In the genomic region with DNA sequence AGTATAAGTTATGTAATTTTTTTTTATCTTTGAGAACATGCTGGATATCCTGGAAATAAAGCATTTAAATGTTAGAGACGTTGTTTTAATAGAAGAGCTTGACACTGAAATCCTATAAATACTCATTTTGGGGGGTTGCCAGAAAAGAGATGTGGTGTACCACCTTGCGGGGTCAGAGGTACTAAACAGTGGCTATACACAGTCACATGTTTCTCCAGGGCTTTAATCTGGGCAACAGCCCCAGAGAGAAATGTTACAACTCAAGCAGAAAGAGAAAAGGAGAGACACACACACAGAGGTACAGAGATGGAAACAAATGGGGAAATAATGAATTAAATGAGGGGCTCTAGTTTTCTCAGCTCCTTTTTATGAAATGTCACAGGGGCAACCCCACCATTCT, we compare ENCODE assay signal across 19 cellular contexts.
A peak's percentile ranks its signal among the peaks of the same experiment; 100 is the strongest.
DNase-seq lines count a peak whose midpoint lies in the region; ATAC-seq and TF ChIP-seq lines count a peak whose summit lies in the region.
"Had no signal": no experiment of that assay in that cellular context is flagged by ENCODE, and none has a peak within 500 bp of the region (broad histone marks: within the 10 kb centered on the region; RNA-seq: fewer than 3 reads in every experiment).

No MANE protein-coding gene starts in this region.

- 96% methylated on average over 2 of the region's 2 CpGs for WGBS in mammary epithelial cell (ENCODE audit: low coverage, missing lambda C conversion rate)

- H3K4me2 ChIP-seq in mammary epithelial cell (ENCODE audit: insufficient read depth, low read depth, low read length), result no peak overlapping the region
- H3K4me2 ChIP-seq: A549 had no signal

- no peaks in the 10 kb centered on the region for H4K20me1 ChIP-seq in mammary epithelial cell (ENCODE audit: insufficient read depth, low read length)

- TF ChIP-seq CTCF in MCF 10A (IDR thresholded peaks at IDR 0.05; ENCODE audit: unreplicated experiment) (no peak), mammary epithelial cell (conservative IDR thresholded peaks at IDR 0.05 in 1 of 2, IDR thresholded peaks at IDR 0.05 in 1 of 2; ENCODE audit: extremely low read depth in 1 of 2, insufficient read depth in 1 of 2, low read depth in 1 of 2, low read length in 2 of 2) (no peak), Calu3 (IDR thresholded peaks at IDR 0.05; ENCODE audit: unreplicated experiment) (no peak), mesothelial cell of epicardium (IDR thresholded peaks at IDR 0.05; ENCODE audit: unreplicated experiment) (no peak), GM10266 (IDR thresholded peaks at IDR 0.05; ENCODE audit: control insufficient read depth, insufficient read depth, low read depth, missing control alignments) (no peak)

- H3K36me3 Mint-ChIP-seq in MCF 10A (ENCODE audit: insufficient read depth, unreplicated experiment), result peaks cover 43% of the 10 kb centered on the region
- H3K36me3 Mint-ChIP-seq in Calu3 (ENCODE audit: insufficient read depth, unreplicated experiment), result peaks cover 33% of the 10 kb centered on the region
- no peaks in the 10 kb centered on the region for H3K36me3 Mint-ChIP-seq in mesothelial cell of epicardium
- H3K36me3 Mint-ChIP-seq: CD8-positive, alpha-beta T cell; IgD-negative memory B cell had no signal

- in situ Hi-C loops in mammary epithelial cell (cut with MboI; ENCODE audit: low sequenced_read_pairs in 2 of 2), result no loop called here

- intact Hi-C loops in MCF 10A (cut with micrococcal nuclease) (no loop called here), mammary epithelial cell (cut with micrococcal nuclease) (no loop called here), Calu3 (cut with micrococcal nuclease; ENCODE audit: unreplicated experiment) (no loop called here)

- H3K4me3 Mint-ChIP-seq in MCF 10A (ENCODE audit: unreplicated experiment), result no peak overlapping the region
- no peak overlapping the region for H3K4me3 Mint-ChIP-seq in Calu3 (ENCODE audit: low read depth, unreplicated experiment)
- no peak overlapping the region for H3K4me3 Mint-ChIP-seq in mesothelial cell of epicardium
- H3K4me3 Mint-ChIP-seq: CD8-positive, alpha-beta T cell; H9; IgD-negative memory B cell had no signal

- DNase-seq in MCF 10A (ENCODE audit: unreplicated experiment) (no peak), mammary epithelial cell (no peak), Calu3 (no peak), cerebellar cortex (ENCODE audit: low spot score) (peak; percentile 64), mesothelial cell of epicardium (ENCODE audit: low spot score in 2 of 2, unreplicated experiment in 2 of 2) (no peak), GM10266 (ENCODE audit: extremely low spot score) (no peak), glomerular visceral epithelial cell (ENCODE audit: extremely low spot score) (no peak)
- DNase-seq: AML-193; CD8-positive, alpha-beta T cell; DMS 273 treated with DMSO at 0.1 percent for 48 hours; DMS53; DND-41; EL; H9 had no signal

- BruUV-seq in MCF 10A (replicated peaks; lab: Mats Ljungman, UMichigan) (no TSS peak), mammary epithelial cell (replicated peaks; lab: Mats Ljungman, UMichigan) (no TSS peak), Calu3 (replicated peaks; lab: Mats Ljungman, UMichigan) (no TSS peak)

- peaks cover 5% of the 10 kb centered on the region for H3K4me1 ChIP-seq in mammary epithelial cell (ENCODE audit: insufficient read depth, low read length)

- no peaks in the 10 kb centered on the region for H3K27me3 ChIP-seq in mammary epithelial cell (ENCODE audit: insufficient read depth, low read length)

- H3K27me3 Mint-ChIP-seq in MCF 10A (ENCODE audit: insufficient read depth, unreplicated experiment), result no peaks in the 10 kb centered on the region
- H3K27me3 Mint-ChIP-seq in Calu3 (ENCODE audit: unreplicated experiment), result no peaks in the 10 kb centered on the region
- no peaks in the 10 kb centered on the region for H3K27me3 Mint-ChIP-seq in mesothelial cell of epicardium (ENCODE audit: low read depth)

- H3K27ac ChIP-seq in mammary epithelial cell (ENCODE audit: insufficient read depth, low read depth, low read length), result no peak overlapping the region
- H3K27ac ChIP-seq: 22Rv1, A549 had no signal

- H3K9me3 Mint-ChIP-seq in MCF 10A (ENCODE audit: unreplicated experiment) (no peaks in the 10 kb centered on the region), Calu3 (ENCODE audit: low read depth, unreplicated experiment) (no peaks in the 10 kb centered on the region), mesothelial cell of epicardium (no peaks in the 10 kb centered on the region)
- H3K9me3 Mint-ChIP-seq: CD8-positive, alpha-beta T cell; H9 had no signal

- peaks cover 13% of the 10 kb centered on the region for H3K36me3 ChIP-seq in mammary epithelial cell (ENCODE audit: insufficient read depth, low read length)

- CTCF ChIA-PET in MCF 10A (lab: Yijun Ruan, JAX) (interaction anchor here (0.6 to 1.1 kb wide), 2 partner anchors 12 to 803 kb away, joined by 3 read pairs; no protein-coding TSS in a partner anchor), mammary epithelial cell (lab: Charles Lee; ENCODE audit: low non-redundant PET) (no interaction called here), Calu3 (lab: Charles Lee) (interaction anchor here (1.3 to 1.8 kb wide), 2 partner anchors 11 to 34 kb away, joined by 3 to 7 read pairs; no protein-coding TSS in a partner anchor)

- ATAC-seq in GM19452 (IDR thresholded peaks at IDR 0.05; ENCODE audit: unreplicated experiment), result no peak
- ATAC-seq: A549; CD8-positive, alpha-beta T cell; HepG2 had no signal

- no peak overlapping the region for H2AFZ ChIP-seq in mammary epithelial cell (ENCODE audit: low read depth, low read length)

- POLR2A ChIA-PET in MCF 10A (lab: Yijun Ruan, JAX), result interaction anchor here (0.6 to 1.8 kb wide), 4 partner anchors 8 to 86 kb away, joined by 3 to 4 read pairs (median 4); no protein-coding TSS in a partner anchor

- H3K9me3 ChIP-seq in mammary epithelial cell (replicated peaks; ENCODE audit: insufficient read depth, low read length), result no peaks in the 10 kb centered on the region
- H3K9me3 ChIP-seq: A549 had no signal

- H3K4me1 Mint-ChIP-seq in MCF 10A (ENCODE audit: insufficient read depth, unreplicated experiment) (peaks cover 41% of the 10 kb centered on the region), Calu3 (ENCODE audit: low read depth, unreplicated experiment) (peaks cover 57% of the 10 kb centered on the region), mesothelial cell of epicardium (peaks cover 17% of the 10 kb centered on the region)

- peaks cover 87% of the 10 kb centered on the region for H3K79me2 ChIP-seq in mammary epithelial cell (ENCODE audit: insufficient read depth, low read length)

- dilution Hi-C loops in mammary epithelial cell (cut with HindIII; ENCODE audit: low sequenced_read_pairs), result no loop called here

- H3K27ac Mint-ChIP-seq in MCF 10A (ENCODE audit: low read depth, unreplicated experiment) (peak overlapping the region; percentile 36), Calu3 (ENCODE audit: unreplicated experiment) (peak overlapping the region; percentile 32), mesothelial cell of epicardium (peak overlapping the region; percentile 58)
- H3K27ac Mint-ChIP-seq: CD8-positive, alpha-beta T cell; H9; IgD-negative memory B cell had no signal

- H3K9ac ChIP-seq in mammary epithelial cell (ENCODE audit: insufficient read depth, low read length), result no peak overlapping the region

- H3K4me3 ChIP-seq in mammary epithelial cell (replicated peaks in 1 of 3; ENCODE audit: insufficient read depth in 1 of 3, low read depth in 2 of 3, low read length in 3 of 3), result no peak overlapping the region
- H3K4me3 ChIP-seq: A549 had no signal
